ENCODE assay signal across 9 cellular contexts in genomic region chr5:141199359-141200235, GRCh38. TPM values are rescaled to one million over a fixed set of nuclear protein-coding genes. Genes with fewer than 3 reads are reported as not detected.
DNase-seq lines count a peak whose midpoint lies in the region; ATAC-seq and FAIRE-seq lines count a peak whose summit lies in the region.
"Had no signal": no experiment of that assay in that cellular context is flagged by ENCODE, and none has a peak within 500 bp of the region (broad histone marks: within the 10 kb centered on the region; RNA-seq: fewer than 3 reads in every experiment).

Gene PCDHB11, plus strand, starts transcription at chr5:141199627. Its CDS starts 148 bp downstream, at chr5:141199775.

- DNase-seq in AG08396 (ENCODE audit: low spot score): peak; percentile 37
- DNase-seq in HTR-8/SVneo (ENCODE audit: insufficient read length, low spot score): peak; percentile 67
- peak; percentile 51 for DNase-seq in OCI-M2 (lab: John Stamatoyannopoulos, UW; ENCODE audit: unreplicated experiment)
- peak; percentile 25 for DNase-seq in iPS-NIHi11 (ENCODE audit: low spot score)
- DNase-seq in kidney glomerular epithelial cell (lab: John Stamatoyannopoulos, UW): no peak
- no peak for DNase-seq in HT-29 (ENCODE audit: low spot score)
- DNase-seq: substantia nigra had no signal

- FAIRE-seq in HTR-8/SVneo (lab: Jason Lieb, UNC): peak; percentile 86

- no peak for ATAC-seq in GM18868 (IDR thresholded peaks at IDR 0.05; ENCODE audit: unreplicated experiment)
- no peak for ATAC-seq in GM19035 (IDR thresholded peaks at IDR 0.05; ENCODE audit: unreplicated experiment)

RNA-seq across cellular contexts. Expression of gene PCDHB11, which starts in this region (rescaled TPM):
- 0.23 TPM in 1 of 2 replicates, not detected in the other for total RNA-seq in HT-29 (2014; rRNA removed; shearing (Covaris generic))

Comparison
In these comparisons a context has a peak if more than half of its experiments do, and no peak if none do; other contexts are left out.
1. DNase-seq: peak in AG08396 (single experiment), HTR-8/SVneo (single experiment), OCI-M2 (single experiment) and iPS-NIHi11 (single experiment); none in kidney glomerular epithelial cell (single experiment) and HT-29 (single experiment).